ENCODE assay signal across 8 cellular contexts in genomic region chr5:141326088-141326854, GRCh38. TPM values are rescaled to one million over a fixed set of nuclear protein-coding genes. Genes with fewer than 3 reads are reported as not detected.
DNase-seq lines count a peak whose midpoint lies in the region; ATAC-seq and TF ChIP-seq lines count a peak whose summit lies in the region.

No MANE protein-coding gene starts in this region.

- peaks cover 5 to 76% (median 47%) of the 10 kb centered on the region in 7 donors for H3K9me3 Mint-ChIP-seq in naive B cell
- peaks cover 6% of the 10 kb centered on the region for H3K9me3 Mint-ChIP-seq in stimulated activated memory B cell treated with anti-CD40 and anti-IgM and Interleukin-4, amounts not matched to agents 10 μg/mL and 1 μg/mL and 100 μg/mL, for 72 hours

- H3K27me3 Mint-ChIP-seq in naive B cell: peaks cover 27 to 43% (median 39%) of the 10 kb centered on the region in 3 donors
- peaks cover 30% of the 10 kb centered on the region for H3K27me3 Mint-ChIP-seq in stimulated activated memory B cell treated with anti-CD40 and anti-IgM and Interleukin-4, amounts not matched to agents 10 μg/mL and 1 μg/mL and 100 μg/mL, for 72 hours

- H3K27me3 ChIP-seq in GM06990 (replicated peaks; ENCODE audit: control insufficient read depth, insufficient read depth, low read length): no peaks in the 10 kb centered on the region

- H3K36me3 Mint-ChIP-seq in naive B cell: peaks cover 6 to 18% of the 10 kb centered on the region in 2 donors
- no peaks in the 10 kb centered on the region for H3K36me3 Mint-ChIP-seq in stimulated activated memory B cell treated with anti-CD40 and anti-IgM and Interleukin-4, amounts not matched to agents 10 μg/mL and 1 μg/mL and 100 μg/mL, for 72 hours

- H3K27ac Mint-ChIP-seq in naive B cell: peak overlapping the region in 3 of 6 donors; percentile 51 to 80 (median 71)
- peak overlapping the region; percentile 74 for H3K27ac Mint-ChIP-seq in stimulated activated memory B cell treated with anti-CD40 and anti-IgM and Interleukin-4, amounts not matched to agents 10 μg/mL and 1 μg/mL and 100 μg/mL, for 72 hours

- H3K4me3 ChIP-seq in GM06990 (replicated peaks; ENCODE audit: low read depth, low read length) (peak overlapping the region; percentile 67), epithelial cell of proximal tubule (ENCODE audit: low read depth, low read length) (peak overlapping the region; percentile 39)

- no peaks in the 10 kb centered on the region for H3K36me3 ChIP-seq in GM06990 (ENCODE audit: control insufficient read depth, insufficient read depth, low read length)

- H3K4me3 Mint-ChIP-seq in naive B cell: peak overlapping the region; percentile 86 to 97 (median 92)
- H3K4me3 Mint-ChIP-seq in stimulated activated memory B cell treated with anti-CD40 and anti-IgM and Interleukin-4, amounts not matched to agents 10 μg/mL and 1 μg/mL and 100 μg/mL, for 72 hours: peak overlapping the region; percentile 84

- ATAC-seq in HG02623 (IDR thresholded peaks at IDR 0.05; ENCODE audit: unreplicated experiment) (peak; percentile 71), naive B cell (ENCODE audit: low read depth in 2 of 2) (peak; percentile 91 to 95)
- ATAC-seq in stimulated activated memory B cell treated with anti-CD40 and anti-IgM and Interleukin-4, amounts not matched to agents 10 μg/mL and 1 μg/mL and 100 μg/mL, for 72 hours: peak; percentile 82

- H3K4me1 Mint-ChIP-seq in naive B cell: peaks cover 4 to 14% (median 11%) of the 10 kb centered on the region in 3 donors
- peaks cover 15% of the 10 kb centered on the region for H3K4me1 Mint-ChIP-seq in stimulated activated memory B cell treated with anti-CD40 and anti-IgM and Interleukin-4, amounts not matched to agents 10 μg/mL and 1 μg/mL and 100 μg/mL, for 72 hours

- DNase-seq in GM06990 (ENCODE audit: extremely low read depth, insufficient read length) (peak; percentile 38), NCI-H69 (lab: John Stamatoyannopoulos, UW) (peak; percentile 88), activated T-cell treated with anti-CD3 and anti-CD28 coated beads for 1 hour (ENCODE audit: low read depth) (peak; percentile 50), epithelial cell of proximal tubule (ENCODE audit: low read depth) (no peak), naive B cell (peak; percentile 57), SKM-1 treated with dmso at 0.1 percent for 144 hours (lab: John Stamatoyannopoulos, UW; ENCODE audit: unreplicated experiment) (no peak)

- TF ChIP-seq CTCF in GM06990 (IDR thresholded peaks at IDR 0.05; ENCODE audit: insufficient read depth, low read length, poor library complexity, severe bottlenecking) (peak; percentile 90), epithelial cell of proximal tubule (conservative IDR thresholded peaks at IDR 0.05; ENCODE audit: low read depth, low read length) (peak; percentile 66)

RNA-seq across cellular contexts. Expression of gene PCDHGA1, which starts 4.0 kb away (rescaled TPM):
- total RNA-seq in epithelial cell of proximal tubule: 0.29 and 0.75 TPM in 2 replicates
- not detected for polyA plus RNA-seq in naive B cell (ENCODE audit: low read depth in 6 of 6)

RNA-seq across cellular contexts. Expression of gene TAF7, which starts 5.7 kb away (rescaled TPM):
- total RNA-seq in epithelial cell of proximal tubule: 40.6 and 41.0 TPM in 2 replicates
- polyA plus RNA-seq in naive B cell (ENCODE audit: low read depth in 6 of 6): 100 to 1,000 TPM; 270 to 315 (median 285) TPM

RNA-seq across cellular contexts. Expression of gene PCDHGA2, which starts 12.3 kb away (rescaled TPM):
- 0.23 and 0.72 TPM in 2 replicates for total RNA-seq in epithelial cell of proximal tubule
- not detected for polyA plus RNA-seq in naive B cell (ENCODE audit: low read depth in 6 of 6)

RNA-seq across cellular contexts. Expression of gene PCDHGA3, which starts 17.4 kb away (rescaled TPM):
- total RNA-seq in epithelial cell of proximal tubule: 0.36 and 0.52 TPM in 2 replicates
- polyA plus RNA-seq in naive B cell (ENCODE audit: low read depth in 6 of 6): not detected

RNA-seq across cellular contexts. Expression of gene SLC25A2, which starts 22.4 kb away (rescaled TPM):
- total RNA-seq in epithelial cell of proximal tubule: 0.29 TPM in 1 of 2 replicates, not detected in the other
- polyA plus RNA-seq in naive B cell (ENCODE audit: low read depth in 6 of 6): under 1 TPM in 1 of 6 donors, not detected in 5; 0.20 TPM

Comparison
In these comparisons a context has a peak if more than half of its experiments do, and no peak if none do; other contexts are left out.
1. DNase-seq: peak in GM06990 (single experiment), NCI-H69 (single experiment), activated T-cell treated with anti-CD3 and anti-CD28 coated beads for 1 hour (single experiment) and naive B cell (single experiment); none in epithelial cell of proximal tubule (single experiment) and SKM-1 treated with dmso at 0.1 percent for 144 hours (single experiment).
2. Peak in every context shown above with its lines, with median percentiles within 50 percentile points of each other: ATAC-seq.